17 cellular contexts compared by ENCODE assay signal in genomic region chr1:116400780-116401179, GRCh38. TPM values are rescaled to one million over a fixed set of nuclear protein-coding genes. Genes with fewer than 3 reads are reported as not detected.
DNase-seq lines count a peak whose midpoint lies in the region; ATAC-seq and TF ChIP-seq lines count a peak whose summit lies in the region.
"Had no signal": no experiment of that assay in that cellular context is flagged by ENCODE, and none has a peak within 500 bp of the region (broad histone marks: within the 10 kb centered on the region; RNA-seq: fewer than 3 reads in every experiment).

No MANE protein-coding gene starts in this region.

- H3K18ac ChIP-seq in mesendoderm (ENCODE audit: low read length): no peak overlapping the region

- no peak overlapping the region for H3K4ac ChIP-seq in mesendoderm (ENCODE audit: low read depth, low read length)

- H3K56ac ChIP-seq in mesendoderm (ENCODE audit: low read length): no peak overlapping the region

- peak overlapping the region; percentile 68 for H3K27ac Mint-ChIP-seq in activated naive CD4-positive, alpha-beta T cell treated with anti-CD3 and anti-CD28 coated beads, Interleukin-2, amount 50 U/mL, for 24 hours
- H3K27ac Mint-ChIP-seq in CD8-positive, alpha-beta T cell: peak overlapping the region; percentile 41
- H3K27ac Mint-ChIP-seq in activated T-helper 17 cell treated with anti-CD3 and anti-CD28 coated beads, Interleukin-2, amount 50 U/mL, for 72 hours: peak overlapping the region; percentile 90
- peak overlapping the region in 9 of 10 donors; percentile 47 to 91 (median 79) for H3K27ac Mint-ChIP-seq in naive thymus-derived CD8-positive, alpha-beta T cell

- no peaks in the 10 kb centered on the region for H3K27me3 ChIP-seq in CD8-positive, alpha-beta T cell (ENCODE audit: insufficient read depth, low read length)
- H3K27me3 ChIP-seq in mesendoderm (ENCODE audit: insufficient read depth, low read length, poor library complexity): no peaks in the 10 kb centered on the region
- H3K27me3 ChIP-seq: MG63 had no signal

- no peaks in the 10 kb centered on the region for H3K79me2 ChIP-seq in mesendoderm (ENCODE audit: control insufficient read depth, insufficient read depth, low read length)

- no peak overlapping the region for H2AK5ac ChIP-seq in mesendoderm (ENCODE audit: low read length)

- H3K4me3 ChIP-seq in CD8-positive, alpha-beta T cell (ENCODE audit: low read depth, low read length): no peak overlapping the region
- H3K4me3 ChIP-seq in mesendoderm (ENCODE audit: low read length): no peak overlapping the region
- H3K4me3 ChIP-seq: MG63 had no signal

- no peak overlapping the region for H2BK15ac ChIP-seq in mesendoderm (replicated peaks; ENCODE audit: low read depth)

- no CpG with 5 or more reads among the region's 6 CpGs for WGBS in mesendoderm (ENCODE audit: extremely low coverage, insufficient coverage, low lambda C conversion rate)

- no peak overlapping the region for H2BK5ac ChIP-seq in mesendoderm (ENCODE audit: low read length)

- peaks cover 94% of the 10 kb centered on the region for H3K36me3 ChIP-seq in CD8-positive, alpha-beta T cell (ENCODE audit: insufficient read depth, low read length)
- peaks cover 54% of the 10 kb centered on the region for H3K36me3 ChIP-seq in mesendoderm (ENCODE audit: control insufficient read depth, insufficient read depth, low read length)

- DNase-seq in activated naive CD4-positive, alpha-beta T cell (lab: John Stamatoyannopoulos, UW): no peak
- DNase-seq in CD8-positive, alpha-beta T cell: no peak
- DNase-seq in naive thymus-derived CD8-positive, alpha-beta T cell: no peak
- DNase-seq in mesendoderm (no peak), UCSD-AML1 (lab: John Stamatoyannopoulos, UW; ENCODE audit: unreplicated experiment) (no peak), NCI-H2171 treated with DMSO at 0.1 percent for 48 hours (lab: John Stamatoyannopoulos, UW) (no peak)
- DNase-seq: DMS79, H7, Karpas-422, MG63, NCI-H1092 treated with DMSO at 0.1 percent for 48 hours, NCI-H226, NCI-H524 treated with DMSO at 0.1 percent for 48 hours had no signal

- H3K4me1 Mint-ChIP-seq in activated naive CD4-positive, alpha-beta T cell treated with anti-CD3 and anti-CD28 coated beads, Interleukin-2, amount 50 U/mL, for 24 hours: peaks cover 45% of the 10 kb centered on the region
- peaks cover 23% of the 10 kb centered on the region for H3K4me1 Mint-ChIP-seq in CD8-positive, alpha-beta T cell (ENCODE audit: low read depth)
- H3K4me1 Mint-ChIP-seq in activated T-helper 17 cell treated with anti-CD3 and anti-CD28 coated beads, Interleukin-2, amount 50 U/mL, for 72 hours: no peaks in the 10 kb centered on the region
- peaks cover 18 to 39% (median 27%) of the 10 kb centered on the region in 4 donors for H3K4me1 Mint-ChIP-seq in naive thymus-derived CD8-positive, alpha-beta T cell

- H3K4me2 ChIP-seq in mesendoderm (ENCODE audit: low read length): no peak overlapping the region

- POLR2A ChIA-PET in CD8-positive, alpha-beta T cell (lab: Charles Lee): no interaction called here
- POLR2A ChIA-PET in naive thymus-derived CD8-positive, alpha-beta T cell (lab: Charles Lee): interaction anchor here (0.5 to 2.1 kb wide), 2 partner anchors 18 to 99 kb away, joined by 7 to 11 read pairs; no protein-coding TSS in a partner anchor

- peaks cover 13% of the 10 kb centered on the region for H3K4me1 ChIP-seq in CD8-positive, alpha-beta T cell (ENCODE audit: insufficient read depth, low read length)
- no peaks in the 10 kb centered on the region for H3K4me1 ChIP-seq in mesendoderm (ENCODE audit: control insufficient read depth, low read depth, low read length)

- no peak for ATAC-seq in CD8-positive, alpha-beta T cell
- ATAC-seq in activated T-helper 17 cell treated with anti-CD3 and anti-CD28 coated beads, Interleukin-2, amount 50 U/mL, for 72 hours (replicated peaks): no peak
- ATAC-seq in naive thymus-derived CD8-positive, alpha-beta T cell: no peak
- ATAC-seq: Panc1 had no signal

- no peak overlapping the region for H2BK120ac ChIP-seq in mesendoderm (ENCODE audit: low read depth, low read length)

- no peak overlapping the region for H3K27ac ChIP-seq in CD8-positive, alpha-beta T cell (ENCODE audit: low read depth, low read length)
- no peak overlapping the region for H3K27ac ChIP-seq in mesendoderm (ENCODE audit: low read depth, low read length)
- H3K27ac ChIP-seq: C4-2B had no signal

- H4K5ac ChIP-seq in mesendoderm (ENCODE audit: low read length): no peak overlapping the region

- H3K23ac ChIP-seq in mesendoderm (ENCODE audit: low read length): no peak overlapping the region

- H3K4me3 Mint-ChIP-seq in activated naive CD4-positive, alpha-beta T cell treated with anti-CD3 and anti-CD28 coated beads, Interleukin-2, amount 50 U/mL, for 24 hours: no peak overlapping the region
- H3K4me3 Mint-ChIP-seq in CD8-positive, alpha-beta T cell: no peak overlapping the region
- no peak overlapping the region for H3K4me3 Mint-ChIP-seq in activated T-helper 17 cell treated with anti-CD3 and anti-CD28 coated beads, Interleukin-2, amount 50 U/mL, for 72 hours
- H3K4me3 Mint-ChIP-seq in naive thymus-derived CD8-positive, alpha-beta T cell: peak overlapping the region in 1 of 10 donors; percentile 3

- no peak overlapping the region for H4K8ac ChIP-seq in mesendoderm (ENCODE audit: low read depth, low read length)

- H3K9me3 Mint-ChIP-seq in activated naive CD4-positive, alpha-beta T cell treated with anti-CD3 and anti-CD28 coated beads, Interleukin-2, amount 50 U/mL, for 24 hours: no peaks in the 10 kb centered on the region
- H3K9me3 Mint-ChIP-seq in CD8-positive, alpha-beta T cell: no peaks in the 10 kb centered on the region
- H3K9me3 Mint-ChIP-seq in activated T-helper 17 cell treated with anti-CD3 and anti-CD28 coated beads, Interleukin-2, amount 50 U/mL, for 72 hours: no peaks in the 10 kb centered on the region
- H3K9me3 Mint-ChIP-seq in naive thymus-derived CD8-positive, alpha-beta T cell: no peaks in the 10 kb centered on the region

- no peak overlapping the region for H3K9ac ChIP-seq in mesendoderm (ENCODE audit: low read length)

- H3K27me3 Mint-ChIP-seq in activated naive CD4-positive, alpha-beta T cell treated with anti-CD3 and anti-CD28 coated beads, Interleukin-2, amount 50 U/mL, for 24 hours: no peaks in the 10 kb centered on the region
- no peaks in the 10 kb centered on the region for H3K27me3 Mint-ChIP-seq in CD8-positive, alpha-beta T cell (ENCODE audit: low read depth)
- no peaks in the 10 kb centered on the region for H3K27me3 Mint-ChIP-seq in activated T-helper 17 cell treated with anti-CD3 and anti-CD28 coated beads, Interleukin-2, amount 50 U/mL, for 72 hours
- no peaks in the 10 kb centered on the region for H3K27me3 Mint-ChIP-seq in naive thymus-derived CD8-positive, alpha-beta T cell

- H3K36me3 Mint-ChIP-seq in activated naive CD4-positive, alpha-beta T cell treated with anti-CD3 and anti-CD28 coated beads, Interleukin-2, amount 50 U/mL, for 24 hours: peaks cover 33% of the 10 kb centered on the region
- H3K36me3 Mint-ChIP-seq in CD8-positive, alpha-beta T cell: peaks cover 100% of the 10 kb centered on the region
- H3K36me3 Mint-ChIP-seq in activated T-helper 17 cell treated with anti-CD3 and anti-CD28 coated beads, Interleukin-2, amount 50 U/mL, for 72 hours (ENCODE audit: low read depth): peaks cover 100% of the 10 kb centered on the region
- H3K36me3 Mint-ChIP-seq in naive thymus-derived CD8-positive, alpha-beta T cell: peaks cover 19 to 100% (median 58%) of the 10 kb centered on the region in 3 donors

- TF ChIP-seq CTCF in CD8-positive, alpha-beta T cell (IDR thresholded peaks at IDR 0.05): no peak

- intact Hi-C loops in CD8-positive, alpha-beta T cell (cut with DNase I, micrococcal nuclease): no loop called here

- CTCF ChIA-PET in CD8-positive, alpha-beta T cell (lab: Charles Lee): interaction anchor here (1.2 to 3.5 kb wide), 2 partner anchors 37 to 262 kb away, joined by 4 to 10 read pairs; no protein-coding TSS in a partner anchor

- no peaks in the 10 kb centered on the region for H3K9me3 ChIP-seq in CD8-positive, alpha-beta T cell (ENCODE audit: low read length)
- H3K9me3 ChIP-seq: MG63 had no signal

- no peaks in the 10 kb centered on the region for H3K79me1 ChIP-seq in mesendoderm (ENCODE audit: low read length)

RNA-seq across cellular contexts. Expression of gene ATP1A1, which starts 27.7 kb away (rescaled TPM):
- 100 to 1,000 TPM; 204 to 211 TPM for total RNA-seq in CD8-positive, alpha-beta T cell
- 100 to 1,000 TPM; 206 to 244 TPM for total RNA-seq in activated T-helper 17 cell treated with anti-CD3 and anti-CD28 coated beads, Interleukin-2, amount 50 U/mL, for 72 hours
- 100 to 1,000 TPM; 248 to 261 TPM for total RNA-seq in naive thymus-derived CD8-positive, alpha-beta T cell
- polyA plus RNA-seq in naive thymus-derived CD8-positive, alpha-beta T cell: 10 to 100 TPM; 59.1 to 65.0 (median 60.6) TPM
- 182 TPM for polyA plus RNA-seq in mesendoderm (2013, experiment 1 of 2)
- polyA plus RNA-seq in mesendoderm (2013, experiment 2 of 2): 180 TPM
